ENCODE assay signal across 18 cellular contexts in the genomic region with DNA sequence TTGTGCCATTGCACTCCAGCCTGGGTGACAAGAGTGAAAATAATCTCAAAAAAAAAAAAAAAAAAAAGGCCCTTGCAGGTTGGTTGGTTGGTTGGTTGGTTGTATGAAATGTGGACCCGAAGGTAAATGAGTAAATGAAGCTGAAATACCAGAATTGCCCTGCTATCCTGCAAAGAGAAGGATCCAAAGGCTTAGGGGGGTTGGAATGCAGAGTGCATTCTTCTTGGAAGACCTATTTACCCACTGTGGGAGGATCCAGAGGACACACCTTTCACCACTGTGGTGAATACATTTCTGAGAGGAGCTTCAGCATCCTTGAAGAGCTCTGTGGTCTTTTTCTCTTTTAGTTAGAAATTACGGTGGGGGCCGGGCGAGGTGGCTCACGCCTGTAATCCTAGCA. TPM values are rescaled to one million over a fixed set of nuclear protein-coding genes. Genes with fewer than 3 reads are reported as not detected.
DNase-seq lines count a peak whose midpoint lies in the region; ATAC-seq and TF ChIP-seq lines count a peak whose summit lies in the region.
"Had no signal": no experiment of that assay in that cellular context is flagged by ENCODE, and none has a peak within 500 bp of the region (broad histone marks: within the 10 kb centered on the region; RNA-seq: fewer than 3 reads in every experiment).

No MANE protein-coding gene starts in this region.

- ATAC-seq in T-helper 17 cell: no peak
- ATAC-seq: CD8-positive, alpha-beta T cell; GM12878; HCT116 had no signal

- H3K56ac ChIP-seq in mesendoderm (ENCODE audit: low read length): no peak overlapping the region

- no peak overlapping the region for H2BK120ac ChIP-seq in mesendoderm (ENCODE audit: low read depth, low read length)

- no peak overlapping the region for H3K27ac ChIP-seq in mesendoderm (ENCODE audit: low read depth, low read length)
- no peak overlapping the region for H3K27ac ChIP-seq in SJCRH30
- H3K27ac ChIP-seq: BLaER1, C4-2B, GM23248 had no signal

- H3K27ac Mint-ChIP-seq in T-helper 17 cell: peak overlapping the region; percentile 27
- no peak overlapping the region for H3K27ac Mint-ChIP-seq in mesothelial cell of epicardium
- H3K27ac Mint-ChIP-seq: B cell; CD4-positive, CD25-positive, alpha-beta regulatory T cell; CD8-positive, alpha-beta T cell; H9 had no signal

- H3K23ac ChIP-seq in mesendoderm (ENCODE audit: low read length): no peak overlapping the region

- H4K8ac ChIP-seq in mesendoderm (ENCODE audit: low read depth, low read length): no peak overlapping the region

- no peaks in the 10 kb centered on the region for H3K79me2 ChIP-seq in mesendoderm (ENCODE audit: control insufficient read depth, insufficient read depth, low read length)

- H3K4ac ChIP-seq in mesendoderm (ENCODE audit: low read depth, low read length): no peak overlapping the region

- H3K27me3 ChIP-seq in mesendoderm (ENCODE audit: insufficient read depth, low read length, poor library complexity) (no peaks in the 10 kb centered on the region), SJCRH30 (no peaks in the 10 kb centered on the region)
- H3K27me3 ChIP-seq: BLaER1 had no signal

- H3K4me3 Mint-ChIP-seq in T-helper 17 cell (no peak overlapping the region), mesothelial cell of epicardium (no peak overlapping the region)
- H3K4me3 Mint-ChIP-seq: B cell; CD4-positive, CD25-positive, alpha-beta regulatory T cell; CD8-positive, alpha-beta T cell; H9 had no signal

- no peak overlapping the region for H2BK15ac ChIP-seq in mesendoderm (replicated peaks; ENCODE audit: low read depth)

- H3K4me1 ChIP-seq in mesendoderm (ENCODE audit: control insufficient read depth, low read depth, low read length): no peaks in the 10 kb centered on the region
- H3K4me1 ChIP-seq in SJCRH30: no peaks in the 10 kb centered on the region
- H3K4me1 ChIP-seq: BLaER1, Caco-2 had no signal

- H3K27me3 Mint-ChIP-seq in T-helper 17 cell (no peaks in the 10 kb centered on the region), mesothelial cell of epicardium (ENCODE audit: low read depth) (no peaks in the 10 kb centered on the region)
- H3K27me3 Mint-ChIP-seq: B cell; CD4-positive, CD25-positive, alpha-beta regulatory T cell had no signal

- no peaks in the 10 kb centered on the region for H3K4me1 Mint-ChIP-seq in T-helper 17 cell
- H3K4me1 Mint-ChIP-seq in mesothelial cell of epicardium: no peaks in the 10 kb centered on the region
- H3K4me1 Mint-ChIP-seq: B cell; CD4-positive, CD25-positive, alpha-beta regulatory T cell; H9 had no signal

- no peaks in the 10 kb centered on the region for H3K79me1 ChIP-seq in mesendoderm (ENCODE audit: low read length)

- H3K4me3 ChIP-seq in mesendoderm (ENCODE audit: low read length): no peak overlapping the region
- no peak overlapping the region for H3K4me3 ChIP-seq in SJCRH30
- H3K4me3 ChIP-seq: BLaER1, GM12878, GM23248 had no signal

- H2AK5ac ChIP-seq in mesendoderm (ENCODE audit: low read length): no peak overlapping the region

- no peak overlapping the region for H3K18ac ChIP-seq in mesendoderm (ENCODE audit: low read length)

- DNase-seq in NCI-H226 (peak; percentile 27), T-helper 17 cell (no peak), mesendoderm (peak; percentile 35), SJCRH30 (no peak), SKM-1 (lab: John Stamatoyannopoulos, UW; ENCODE audit: unreplicated experiment) (no peak), mesothelial cell of epicardium (ENCODE audit: low spot score in 2 of 2, unreplicated experiment in 2 of 2) (no peak)
- DNase-seq: CD4-positive, CD25-positive, alpha-beta regulatory T cell; CD8-positive, alpha-beta T cell; DMS79; GDM1; H9 had no signal

- H3K36me3 ChIP-seq in mesendoderm (ENCODE audit: control insufficient read depth, insufficient read depth, low read length): no peaks in the 10 kb centered on the region
- H3K36me3 ChIP-seq in SJCRH30: no peaks in the 10 kb centered on the region
- H3K36me3 ChIP-seq: BLaER1 had no signal

- H3K9ac ChIP-seq in mesendoderm (ENCODE audit: low read length): no peak overlapping the region
- H3K9ac ChIP-seq: BLaER1, GM23248 had no signal

- no peak overlapping the region for H3K4me2 ChIP-seq in mesendoderm (ENCODE audit: low read length)
- H3K4me2 ChIP-seq: BLaER1 had no signal

- H3K9me3 ChIP-seq in T-helper 17 cell (ENCODE audit: control insufficient read depth, low read length, poor library complexity, severe bottlenecking) (no peaks in the 10 kb centered on the region), SJCRH30 (replicated peaks) (no peaks in the 10 kb centered on the region)
- H3K9me3 ChIP-seq: BLaER1, Caco-2 had no signal

- H3K36me3 Mint-ChIP-seq in T-helper 17 cell (ENCODE audit: low read depth) (no peaks in the 10 kb centered on the region), mesothelial cell of epicardium (no peaks in the 10 kb centered on the region)
- H3K36me3 Mint-ChIP-seq: CD4-positive, CD25-positive, alpha-beta regulatory T cell; CD8-positive, alpha-beta T cell had no signal

- H4K5ac ChIP-seq in mesendoderm (ENCODE audit: low read length): no peak overlapping the region

- WGBS in mesendoderm (ENCODE audit: extremely low coverage, insufficient coverage, low lambda C conversion rate): no CpG with 5 or more reads among the region's 5 CpGs

- H3K9me3 Mint-ChIP-seq in mesothelial cell of epicardium: no peaks in the 10 kb centered on the region
- H3K9me3 Mint-ChIP-seq: CD4-positive, CD25-positive, alpha-beta regulatory T cell; CD8-positive, alpha-beta T cell; H9 had no signal

- TF ChIP-seq CTCF in mesothelial cell of epicardium (IDR thresholded peaks at IDR 0.05; ENCODE audit: unreplicated experiment): no peak

- no peak overlapping the region for H2BK5ac ChIP-seq in mesendoderm (ENCODE audit: low read length)

RNA-seq across cellular contexts. Expression of gene EIF4G3, which starts 28.7 kb away (rescaled TPM):
- total RNA-seq in T-helper 17 cell: 10 to 100 TPM; 29.4 to 34.2 TPM
- polyA plus RNA-seq in mesendoderm (2013, experiment 1 of 2): 59.6 TPM
- polyA plus RNA-seq in mesendoderm (2013, experiment 2 of 2): 61.5 TPM
- 65.7 and 66.8 TPM in 2 replicates for total RNA-seq in SJCRH30 (2014; rRNA removed; shearing (Covaris generic))
- total RNA-seq in mesothelial cell of epicardium: 102 to 106 TPM (median 104 TPM) in 3 replicates

Comparison
In these comparisons a context has a peak if more than half of its experiments do, and no peak if none do; other contexts are left out.
1. DNase-seq: peak in NCI-H226 (single experiment) and mesendoderm (single experiment); none in T-helper 17 cell (0 of 3), SJCRH30 (0 of 2), SKM-1 (single experiment) and mesothelial cell of epicardium (0 of 2).